ENCODE assay signal across 8 cellular contexts in genomic region chr12:19482551-19483109, GRCh38. TPM values are rescaled to one million over a fixed set of nuclear protein-coding genes. Genes with fewer than 3 reads are reported as not detected.
DNase-seq lines count a peak whose midpoint lies in the region; ATAC-seq and TF ChIP-seq lines count a peak whose summit lies in the region.

No MANE protein-coding gene starts in this region.

- TF ChIP-seq POLR2A in NB4 (IDR thresholded peaks at IDR 0.05; ENCODE audit: extremely low read depth, insufficient read length) = no peak

- peak overlapping the region; percentile 61 for H3K4me3 Mint-ChIP-seq in CD8-positive, alpha-beta T cell
- H3K4me3 Mint-ChIP-seq in activated naive CD4-positive, alpha-beta T cell treated with anti-CD3 and anti-CD28 coated beads, Interleukin-2, amount 10 ng/mL, durations not matched to agents 7 days and 5 days = no peak overlapping the region
- H3K4me3 Mint-ChIP-seq in naive B cell = peak overlapping the region in 2 of 8 donors; percentile 10 to 61

- H3K4me1 Mint-ChIP-seq in CD8-positive, alpha-beta T cell (ENCODE audit: low read depth) = peaks cover 55% of the 10 kb centered on the region
- H3K4me1 Mint-ChIP-seq in activated naive CD4-positive, alpha-beta T cell treated with anti-CD3 and anti-CD28 coated beads, Interleukin-2, amount 10 ng/mL, durations not matched to agents 7 days and 5 days = peaks cover 50% of the 10 kb centered on the region
- H3K4me1 Mint-ChIP-seq in naive B cell = peaks cover 42 to 54% (median 44%) of the 10 kb centered on the region in 3 donors

- no peak for TF ChIP-seq CTCF in CD8-positive, alpha-beta T cell (IDR thresholded peaks at IDR 0.05)
- TF ChIP-seq CTCF in NB4 (IDR thresholded peaks at IDR 0.05; ENCODE audit: low read depth, low read length) (no peak), colonic mucosa (IDR thresholded peaks at IDR 0.05) (no peak)

- intact Hi-C loops in CD8-positive, alpha-beta T cell (cut with DNase I, micrococcal nuclease) = loop anchor here (2.0 to 5.0 kb wide), 2 partner anchors 14 to 40 kb away; no protein-coding TSS in a partner anchor
- intact Hi-C loops in colonic mucosa (cut with DNase I) = no loop called here

- CTCF ChIA-PET in CD8-positive, alpha-beta T cell (lab: Charles Lee) = interaction anchor here (0.6 kb wide), 1 partner anchor 75 kb away, joined by 4 read pairs; no protein-coding TSS in a partner anchor
- CTCF ChIA-PET in activated naive CD4-positive, alpha-beta T cell treated with anti-CD3 and anti-CD28 coated beads, Interleukin-2, amount 10 ng/mL, durations not matched to agents 7 days and 5 days (lab: Charles Lee) = no interaction called here

- no peaks in the 10 kb centered on the region for H3K27me3 Mint-ChIP-seq in CD8-positive, alpha-beta T cell (ENCODE audit: low read depth)
- H3K27me3 Mint-ChIP-seq in activated naive CD4-positive, alpha-beta T cell treated with anti-CD3 and anti-CD28 coated beads, Interleukin-2, amount 10 ng/mL, durations not matched to agents 7 days and 5 days = no peaks in the 10 kb centered on the region
- no peaks in the 10 kb centered on the region for H3K27me3 Mint-ChIP-seq in naive B cell

- DNase-seq in CD8-positive, alpha-beta T cell = peak; percentile 3 to 53 (median 31)
- DNase-seq in NB4 (ENCODE audit: low read depth) (peak; percentile 89), naive B cell (no peak), colonic mucosa (no peak), GOT3 (lab: John Stamatoyannopoulos, UW) (no peak), RPMI8226 (no peak)
- peak; percentile 27 for DNase-seq in activated naive CD4-positive, alpha-beta T cell treated with anti-CD3 and anti-CD28 coated beads, Interleukin-2, amount 10 ng/mL, durations not matched to agents 7 days and 5 days

- POLR2A ChIA-PET in CD8-positive, alpha-beta T cell (lab: Charles Lee) = no interaction called here

- peak overlapping the region; percentile 17 for H3K27ac ChIP-seq in CD8-positive, alpha-beta T cell (ENCODE audit: low read depth, low read length)
- H3K27ac ChIP-seq in colonic mucosa = no peak overlapping the region

- no peaks in the 10 kb centered on the region for H3K27me3 ChIP-seq in CD8-positive, alpha-beta T cell (ENCODE audit: insufficient read depth, low read length)
- H3K27me3 ChIP-seq in colonic mucosa = no peaks in the 10 kb centered on the region

- ATAC-seq in CD8-positive, alpha-beta T cell = peak; percentile 81
- peak; percentile 77 for ATAC-seq in GM21528 (IDR thresholded peaks at IDR 0.05; ENCODE audit: low FRiP score, unreplicated experiment)
- ATAC-seq in naive B cell (ENCODE audit: low read depth in 2 of 2) = peak in 1 of 2 donors; percentile 20

- peaks cover 25% of the 10 kb centered on the region for H3K9me3 Mint-ChIP-seq in CD8-positive, alpha-beta T cell
- H3K9me3 Mint-ChIP-seq in activated naive CD4-positive, alpha-beta T cell treated with anti-CD3 and anti-CD28 coated beads, Interleukin-2, amount 10 ng/mL, durations not matched to agents 7 days and 5 days = peaks cover 15% of the 10 kb centered on the region
- peaks cover 0 to 25% (median 16%) of the 10 kb centered on the region in 7 donors for H3K9me3 Mint-ChIP-seq in naive B cell

- peak overlapping the region; percentile 85 for H3K27ac Mint-ChIP-seq in CD8-positive, alpha-beta T cell
- H3K27ac Mint-ChIP-seq in activated naive CD4-positive, alpha-beta T cell treated with anti-CD3 and anti-CD28 coated beads, Interleukin-2, amount 10 ng/mL, durations not matched to agents 7 days and 5 days = peak overlapping the region; percentile 78
- peak overlapping the region in 5 of 6 donors; percentile 14 to 72 (median 61) for H3K27ac Mint-ChIP-seq in naive B cell

- H3K9me3 ChIP-seq in CD8-positive, alpha-beta T cell (ENCODE audit: low read length) = peaks cover 9% of the 10 kb centered on the region
- H3K9me3 ChIP-seq in colonic mucosa = no peaks in the 10 kb centered on the region

- peaks cover 71% of the 10 kb centered on the region for H3K36me3 Mint-ChIP-seq in CD8-positive, alpha-beta T cell
- H3K36me3 Mint-ChIP-seq in activated naive CD4-positive, alpha-beta T cell treated with anti-CD3 and anti-CD28 coated beads, Interleukin-2, amount 10 ng/mL, durations not matched to agents 7 days and 5 days = peaks cover 72% of the 10 kb centered on the region
- H3K36me3 Mint-ChIP-seq in naive B cell = peaks cover 35 to 53% of the 10 kb centered on the region in 2 donors

- H3K9ac ChIP-seq in colonic mucosa (ENCODE audit: low read depth in 2 of 2, low read length in 2 of 2) = no peak overlapping the region

- H3K36me3 ChIP-seq in CD8-positive, alpha-beta T cell (ENCODE audit: insufficient read depth, low read length) = no peaks in the 10 kb centered on the region
- H3K36me3 ChIP-seq in colonic mucosa = no peaks in the 10 kb centered on the region

- no peak overlapping the region for H3K4me3 ChIP-seq in CD8-positive, alpha-beta T cell (ENCODE audit: low read depth, low read length)
- no peak overlapping the region for H3K4me3 ChIP-seq in NB4 (ENCODE audit: low read depth, low read length)
- no peak overlapping the region for H3K4me3 ChIP-seq in colonic mucosa

- H3K4me1 ChIP-seq in CD8-positive, alpha-beta T cell (ENCODE audit: insufficient read depth, low read length) = peaks cover 36% of the 10 kb centered on the region
- no peaks in the 10 kb centered on the region for H3K4me1 ChIP-seq in colonic mucosa

RNA-seq across cellular contexts. Expression of gene AEBP2, which starts 43.3 kb away (rescaled TPM):
- total RNA-seq in CD8-positive, alpha-beta T cell = 10 to 100 TPM; 54.0 to 57.9 TPM
- polyA plus RNA-seq in naive B cell (ENCODE audit: low read depth in 6 of 6) = 10 to 100 TPM in 5 of 6 donors, 1 to 10 TPM in 1; 3.9 to 14.9 (median 11.6) TPM
- total RNA-seq in colonic mucosa = 10 to 100 TPM; 25.5 to 37.7 TPM

Comparison
In these comparisons a context has a peak if more than half of its experiments do, and no peak if none do; other contexts are left out.
1. DNase-seq: peak in CD8-positive, alpha-beta T cell (7 of 7), NB4 (single experiment) and activated naive CD4-positive, alpha-beta T cell treated with anti-CD3 and anti-CD28 coated beads, Interleukin-2, amount 10 ng/mL, durations not matched to agents 7 days and 5 days (single experiment); none in naive B cell (single experiment), colonic mucosa (single experiment), GOT3 (single experiment) and RPMI8226 (single experiment).
2. Peak in every context shown above with its lines, with median percentiles within 50 percentile points of each other: H3K27ac Mint-ChIP-seq.